20 cellular contexts compared by ENCODE assay signal in genomic region chr4:1985780-1986577, GRCh38. TPM values are rescaled to one million over a fixed set of nuclear protein-coding genes. Genes with fewer than 3 reads are reported as not detected.
DNase-seq lines count a peak whose midpoint lies in the region; ATAC-seq, FAIRE-seq and TF ChIP-seq lines count a peak whose summit lies in the region.
"Had no signal": no experiment of that assay in that cellular context is flagged by ENCODE, and none has a peak within 500 bp of the region (broad histone marks: within the 10 kb centered on the region; RNA-seq: fewer than 3 reads in every experiment).

No MANE protein-coding gene starts in this region.

- H3K9me3 ChIP-seq in SK-N-SH = no peaks in the 10 kb centered on the region
- H3K9me3 ChIP-seq in H1 (ENCODE audit: insufficient read depth in 2 of 2, low read depth in 1 of 2, low read length in 1 of 2) = no peaks in the 10 kb centered on the region

- no peaks in the 10 kb centered on the region for H3K9me2 ChIP-seq in SK-N-SH

- in situ Hi-C loops in GM13977 (cut with MboI; ENCODE audit: low pct_unique_long_range_greater_than_20kb, low sequenced_read_pairs, unreplicated experiment) = no loop called here

- H3K27ac ChIP-seq in SK-N-SH (ENCODE audit: low read depth in 2 of 2, low read length in 1 of 2) (peak overlapping the region in 1 of 2 experiments; percentile 96; a peak in 1 of 4 replicates), H1 (ENCODE audit: low read depth, low read length) (no peak overlapping the region)
- H3K27ac ChIP-seq: 22Rv1, C4-2B had no signal

- peaks cover 29% of the 10 kb centered on the region for H3K36me3 Mint-ChIP-seq in osteocyte (ENCODE audit: unreplicated experiment)

- H3K79me1 ChIP-seq in H1 (ENCODE audit: low read depth, low read length) = peaks cover 4% of the 10 kb centered on the region; the same call in 1 of the 2 replicates

- no peak overlapping the region for H2BK120ac ChIP-seq in H1 (replicated peaks; ENCODE audit: low read depth, low read length)

- H2BK15ac ChIP-seq in H1 (ENCODE audit: low read length) = no peak overlapping the region

- no peak for TF ChIP-seq RAD21 in SK-N-SH (IDR thresholded peaks at IDR 0.05; ENCODE audit: low read length)
- TF ChIP-seq RAD21 in H1 (IDR thresholded peaks at IDR 0.05 in 1 of 2, conservative IDR thresholded peaks at IDR 0.05 in 1 of 2; ENCODE audit: low read depth in 2 of 2, low read length in 2 of 2) = no peak

- DNase-seq in SK-N-SH (peak; percentile 34), GM13977 (ENCODE audit: low spot score) (peak; percentile 20), H1 (ENCODE audit: low read depth in 1 of 2, low spot score in 2 of 2) (no peak), osteocyte (ENCODE audit: extremely low spot score, unreplicated experiment) (peak; percentile 83), putamen (ENCODE audit: low spot score) (no peak), NCI-H146 (lab: John Stamatoyannopoulos, UW) (no peak)
- DNase-seq: AML-193, GDM1, KG1, MV-4-11, NCI-H187, NCI-H2227 treated with DMSO at 0.1 percent for 48 hours, NCI-H510A treated with DMSO at 0.1 percent for 48 hours, NCI-H774, SHP77 treated with DMSO at 0.1 percent for 48 hours had no signal

- H2AK5ac ChIP-seq in H1 (ENCODE audit: low read depth, low read length) = no peak overlapping the region

- H3K9ac ChIP-seq in SK-N-SH = no peak overlapping the region
- H3K9ac ChIP-seq in H1 (replicated peaks in 1 of 4; ENCODE audit: extremely low read depth in 1 of 4, low read depth in 3 of 4, low read length in 3 of 4) = no peak overlapping the region

- H4K5ac ChIP-seq in H1 (ENCODE audit: insufficient read length, low read depth, low read length) = no peak overlapping the region

- no peak overlapping the region for H2BK20ac ChIP-seq in H1 (ENCODE audit: low read length)

- CTCF ChIA-PET in SK-N-SH (lab: Yijun Ruan, JAX) (no interaction called here), H1 (lab: Charles Lee; ENCODE audit: partially characterized antibody) (interaction anchor here (0.8 to 1.6 kb wide), 3 partner anchors 16 to 77 kb away, joined by 3 read pairs; no protein-coding TSS in a partner anchor)

- TF ChIP-seq POLR2A in H1 (IDR thresholded peaks at IDR 0.05; ENCODE audit: control extremely low read depth in 1 of 2, low read depth in 2 of 2, low read length in 2 of 2) = no peak

- TF ChIP-seq CTCF in SK-N-SH (IDR thresholded peaks at IDR 0.05) (no peak), GM13977 (IDR thresholded peaks at IDR 0.05; ENCODE audit: extremely low read depth, insufficient read depth, missing control alignments) (no peak), H1 (IDR thresholded peaks at IDR 0.05; ENCODE audit: control extremely low read depth in 1 of 3, insufficient read depth in 1 of 3, low read depth in 1 of 3, low read length in 3 of 3) (no peak), osteocyte (IDR thresholded peaks at IDR 0.05) (no peak)

- POLR2A ChIA-PET in SK-N-SH (lab: Yijun Ruan, JAX) (no interaction called here), H1 (lab: Charles Lee; ENCODE audit: partially characterized antibody) (no interaction called here)

- H3K27ac Mint-ChIP-seq in osteocyte (ENCODE audit: unreplicated experiment) = no peak overlapping the region
- H3K27ac Mint-ChIP-seq: GM23338 had no signal

- no peak overlapping the region for H3K14ac ChIP-seq in H1 (ENCODE audit: insufficient read length)

- H3F3A ChIP-seq in SK-N-SH (replicated peaks; ENCODE audit: insufficient read depth) = peaks cover 14% of the 10 kb centered on the region

- H3K23me2 ChIP-seq in H1 (ENCODE audit: low read depth, low read length) = no peaks in the 10 kb centered on the region

- no peak overlapping the region for H3K18ac ChIP-seq in H1 (ENCODE audit: extremely low read depth, low read length)

- H3K36me3 ChIP-seq in SK-N-SH (replicated peaks in 1 of 2; ENCODE audit: control insufficient read depth in 1 of 2, insufficient read depth in 2 of 2, low read length in 1 of 2) = peaks cover 19 to 82% of the 10 kb centered on the region in 2 experiments
- H3K36me3 ChIP-seq in H1 (ENCODE audit: control insufficient read depth in 2 of 4, insufficient read depth in 4 of 4, low read length in 3 of 4) = peaks cover 27 to 76% (median 56%) of the 10 kb centered on the region in 4 experiments

- peak overlapping the region; percentile 68; the same call in 1 of the 2 replicates for H4K8ac ChIP-seq in H1 (ENCODE audit: extremely low read depth, insufficient read depth, low read length)

- ATAC-seq in SK-N-SH treated with all-trans-retinoic acid at 6 μM for 48 hours (no peak), HG03280 (IDR thresholded peaks at IDR 0.05; ENCODE audit: unreplicated experiment) (no peak)
- ATAC-seq: GM23338 had no signal

- H3K4me1 ChIP-seq in SK-N-SH (ENCODE audit: control insufficient read depth in 1 of 2, insufficient read depth in 2 of 2, low read depth in 1 of 2, low read length in 1 of 2) (peaks cover 0 to 24% of the 10 kb centered on the region in 2 experiments; a peak in 1 of 4 replicates), H1 (replicated peaks in 1 of 4; ENCODE audit: control insufficient read depth in 3 of 4, insufficient read depth in 4 of 4, low read length in 3 of 4) (no peaks in the 10 kb centered on the region; a peak in 1 of 7 replicates)

- H3K27me3 Mint-ChIP-seq in osteocyte (ENCODE audit: unreplicated experiment) = no peaks in the 10 kb centered on the region

- H4K20me1 ChIP-seq in SK-N-SH (ENCODE audit: insufficient read depth) (0 out of 2 replicates have a peak, but pooled peaks cover 5% of the 10 kb centered on the region), H1 (replicated peaks in 1 of 2; ENCODE audit: control insufficient read depth in 1 of 2, insufficient read depth in 2 of 2, low read length in 2 of 2) (peaks cover 4 to 29% of the 10 kb centered on the region in 2 experiments)

- WGBS in SK-N-SH (ENCODE audit: low lambda C conversion rate) = 97% methylated on average over 14 of the region's 54 CpGs
- WGBS in H1 (ENCODE audit: extremely low coverage in 1 of 2, insufficient coverage in 1 of 2, insufficient read length in 1 of 2, insufficient replicate concordance in 2 of 2, low coverage in 1 of 2, low lambda C conversion rate in 2 of 2, missing lambda C conversion rate in 1 of 2), 2 experiments = 94% methylated on average over 39 of the region's 54 CpGs; no CpG with 5 or more reads in 1 of the 2 experiments

- H3K4me2 ChIP-seq in SK-N-SH (no peak overlapping the region), H1 (ENCODE audit: insufficient read depth in 1 of 2, low read depth in 2 of 2, low read length in 2 of 2) (no peak overlapping the region)
- H3K4me2 ChIP-seq: GM23338 had no signal

- H2BK12ac ChIP-seq in H1 (ENCODE audit: low read depth, low read length) = no peak overlapping the region

- FAIRE-seq in H1 (lab: Jason Lieb, UNC) = no peak

- no peak overlapping the region for H3K4me3 Mint-ChIP-seq in osteocyte (ENCODE audit: unreplicated experiment)
- H3K4me3 Mint-ChIP-seq: GM23338 had no signal

- H3K4me3 ChIP-seq in SK-N-SH (ENCODE audit: low read depth in 2 of 2, low read length in 1 of 2) = no peak overlapping the region
- no peak overlapping the region for H3K4me3 ChIP-seq in H1 (ENCODE audit: extremely low read depth in 1 of 4, insufficient read depth in 2 of 4, low read depth in 3 of 4, low read length in 4 of 4)
- H3K4me3 ChIP-seq: GM23338 had no signal

- H3K4me1 Mint-ChIP-seq in osteocyte (ENCODE audit: unreplicated experiment) = peaks cover 11% of the 10 kb centered on the region

- H2AFZ ChIP-seq in SK-N-SH (ENCODE audit: low read depth) (no peak overlapping the region), H1 (ENCODE audit: low read length) (no peak overlapping the region)
- H2AFZ ChIP-seq: GM23338 had no signal

- no peak overlapping the region for H3K56ac ChIP-seq in H1 (replicated peaks; ENCODE audit: insufficient read length, low read depth, low read length)

- H4K91ac ChIP-seq in H1 (replicated peaks; ENCODE audit: insufficient read length, low read length) = no peak overlapping the region

- peaks cover 4% of the 10 kb centered on the region; the same call in 1 of the 2 replicates for H3K79me2 ChIP-seq in SK-N-SH (ENCODE audit: insufficient read depth)
- H3K79me2 ChIP-seq in H1 (ENCODE audit: control insufficient read depth in 1 of 2, insufficient read depth in 2 of 2, low read length in 2 of 2) = peaks cover 0 to 10% of the 10 kb centered on the region in 2 experiments; a peak in 1 of 4 replicates

- H3K27me3 ChIP-seq in SK-N-SH (ENCODE audit: insufficient read depth) (no peaks in the 10 kb centered on the region), H1 (replicated peaks in 1 of 4; ENCODE audit: control insufficient read depth in 3 of 4, extremely low read depth in 1 of 4, insufficient read depth in 3 of 4, low read length in 3 of 4) (no peaks in the 10 kb centered on the region)

- no peak overlapping the region for H2BK5ac ChIP-seq in H1 (ENCODE audit: low read depth, low read length)

- no peaks in the 10 kb centered on the region for H3K9me3 Mint-ChIP-seq in osteocyte (ENCODE audit: unreplicated experiment)
- H3K9me3 Mint-ChIP-seq: GM23338 had no signal

- H3K23ac ChIP-seq in H1 (ENCODE audit: insufficient read length) = no peak overlapping the region

- TF ChIP-seq EP300 in SK-N-SH (IDR thresholded peaks at IDR 0.05; ENCODE audit: borderline replicate concordance in 1 of 2, low read depth in 1 of 2, low read length in 1 of 2) (no peak), H1 (IDR thresholded peaks at IDR 0.05; ENCODE audit: borderline replicate concordance in 1 of 2, low read depth in 2 of 2, low read length in 2 of 2) (no peak)

- H3K4ac ChIP-seq in H1 (replicated peaks; ENCODE audit: insufficient read length, low read depth, low read length) = no peak overlapping the region

TF ChIP-seq in SK-N-SH treated with all-trans-retinoic acid at 6 μM for 48 hours, 23 proteins besides CTCF, POLR2A, EP300 and RAD21 (continues in another document):
- TF ChIP-seq ZNF8 (CRISPR knock-in tag; IDR thresholded peaks at IDR 0.05) = no peak

TF ChIP-seq in H1, 55 proteins besides CTCF, POLR2A, EP300 and RAD21 (continues in another document):
- TF ChIP-seq BACH1 (IDR thresholded peaks at IDR 0.05; ENCODE audit: low read length) = no peak

RNA-seq across cellular contexts. Expression of gene NELFA, which starts 22.8 kb away (rescaled TPM):
- 17.3 and 26.8 TPM in 2 replicates for polyA plus RNA-seq in SK-N-SH (2012; rRNA removed)
- 12.3 and 17.5 TPM in 2 replicates for polyA plus RNA-seq in SK-N-SH (2012; cell fraction: cytosol; rRNA removed)
- 46.8 and 63.7 TPM in 2 replicates for polyA plus RNA-seq in SK-N-SH (2012; cell fraction: nucleus; rRNA removed)
- 57.5 and 61.4 TPM in 2 replicates for total RNA-seq in H1 (2021; fragmentation: NEBNext Ultra II Directional; extraction: Animal tissue kit (Norgen Biotek cat#: 25700))
- 41.8 and 61.5 TPM in 2 replicates for polyA plus RNA-seq in H1 (2011; rRNA removed)
- polyA plus RNA-seq in H1 (2011; cell fraction: cytosol; rRNA removed) = 32.4 TPM
- polyA plus RNA-seq in H1 (2011; cell fraction: nucleus; rRNA removed) = 61.6 TPM
- 37.7 to 59.0 TPM (median 56.1 TPM) in 4 replicates for polyA plus RNA-seq in H1 (2012, experiment 1 of 2)
- polyA plus RNA-seq in H1 (2012, experiment 2 of 2) = 51.4 TPM
- 41.7 TPM for polyA plus RNA-seq in H1 (2013, experiment 1 of 2)
- polyA plus RNA-seq in H1 (2013, experiment 2 of 2) = 37.8 TPM
- 11.5 and 14.7 TPM in 2 replicates for polyA minus RNA-seq in H1 (2011; rRNA and poly(A)+ RNA removed)
- polyA minus RNA-seq in H1 (2011; cell fraction: cytosol; rRNA and poly(A)+ RNA removed) = 34.5 TPM
- polyA minus RNA-seq in H1 (2011; cell fraction: nucleus; rRNA and poly(A)+ RNA removed) = 50.5 TPM
- 32.5 and 37.8 TPM in 2 replicates for total RNA-seq in osteocyte

Comparison
In these comparisons a context has a peak if more than half of its experiments do, and no peak if none do; other contexts are left out.
1. DNase-seq: peak in SK-N-SH (single experiment), GM13977 (single experiment) and osteocyte (single experiment); none in H1 (0 of 2), putamen (single experiment) and NCI-H146 (single experiment).